Comparison of ENCODE assay signal across 8 cellular contexts in the genomic region with DNA sequence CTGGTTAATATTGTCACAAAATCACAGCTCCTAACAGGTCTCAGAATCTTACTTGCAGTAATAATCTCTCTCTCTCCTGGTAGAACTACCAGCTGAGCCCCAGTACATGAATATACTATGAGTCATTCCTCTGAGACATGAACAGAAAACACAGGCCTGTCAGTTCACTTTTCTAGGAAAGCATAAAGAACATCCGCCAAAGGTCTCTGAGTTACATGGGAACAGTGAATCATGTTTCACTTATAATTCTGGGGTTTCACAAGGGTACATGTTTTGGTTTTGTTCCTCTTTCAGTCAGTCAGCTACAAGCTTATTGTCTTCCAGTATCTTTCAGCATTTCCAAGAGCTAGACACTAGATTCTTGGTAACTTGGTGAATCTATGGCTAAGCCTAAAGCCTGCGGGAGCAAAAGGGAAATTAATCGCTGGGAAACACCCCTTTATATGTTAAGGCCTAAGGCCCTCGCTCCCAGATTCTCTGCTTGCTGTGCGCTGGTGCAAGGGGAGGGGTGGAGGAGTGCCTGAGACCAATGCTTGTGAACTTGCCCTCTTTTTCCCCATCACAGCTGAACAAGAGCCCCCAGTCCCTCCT. TPM values are rescaled to one million over a fixed set of nuclear protein-coding genes. Genes with fewer than 3 reads are reported as not detected.
DNase-seq lines count a peak whose midpoint lies in the region; ATAC-seq and TF ChIP-seq lines count a peak whose summit lies in the region.

No MANE protein-coding gene starts in this region.

- H3K36me3 ChIP-seq in lung (ENCODE audit: control insufficient read depth in 2 of 2, insufficient read depth in 2 of 2, low read length in 2 of 2) (peaks cover 32 to 39% of the 10 kb centered on the region in 2 donors), subcutaneous abdominal adipose tissue (ENCODE audit: control insufficient read depth in 5 of 5, insufficient read depth in 5 of 5, low read length in 5 of 5) (peaks cover 14 to 86% (median 64%) of the 10 kb centered on the region in 5 donors)

- H3K27me3 ChIP-seq in lung (ENCODE audit: control insufficient read depth, insufficient read depth) (no peaks in the 10 kb centered on the region), subcutaneous abdominal adipose tissue (ENCODE audit: control insufficient read depth in 5 of 5, insufficient read depth in 4 of 5, low read length in 5 of 5) (no peaks in the 10 kb centered on the region)

- no peaks in the 10 kb centered on the region for H3K9me3 ChIP-seq in lung (ENCODE audit: control insufficient read depth in 2 of 2, insufficient read depth in 1 of 2, low read length in 1 of 2)
- H3K9me3 ChIP-seq in subcutaneous abdominal adipose tissue (ENCODE audit: control insufficient read depth in 5 of 5, low read length in 5 of 5) = no peaks in the 10 kb centered on the region

- no peak overlapping the region for H3K4me3 ChIP-seq in lung
- no peak overlapping the region for H3K4me3 ChIP-seq in subcutaneous abdominal adipose tissue (ENCODE audit: low read depth in 1 of 5, low read length in 5 of 5)

- H3K4me1 ChIP-seq in lung (ENCODE audit: control insufficient read depth in 2 of 2, insufficient read depth in 2 of 2, low read length in 2 of 2) = peaks cover 2 to 4% of the 10 kb centered on the region in 2 donors
- peaks cover 7 to 38% (median 29%) of the 10 kb centered on the region in 5 donors for H3K4me1 ChIP-seq in subcutaneous abdominal adipose tissue (ENCODE audit: control insufficient read depth in 5 of 5, insufficient read depth in 5 of 5, low read length in 5 of 5)

- peak overlapping the region; percentile 81 to 85 for H3K27ac ChIP-seq in lung (ENCODE audit: low read depth in 1 of 2, low read length in 1 of 2)
- peak overlapping the region; percentile 95 for H3K27ac ChIP-seq in subcutaneous abdominal adipose tissue (ENCODE audit: low read depth, low read length)

- WGBS in lung, 2 donors = 75 to 77% methylated on average over 5 of the region's 5 CpGs

- TF ChIP-seq CTCF in lung (IDR thresholded peaks at IDR 0.05; ENCODE audit: control extremely low read depth, extremely low read depth) = no peak

- ATAC-seq in HG02973 (IDR thresholded peaks at IDR 0.05; ENCODE audit: unreplicated experiment) (peak; percentile 86), lung (ENCODE audit: insufficient read depth, low FRiP score) (peak; percentile 76)

- peak; percentile 66 for DNase-seq in activated effector memory CD4-positive, alpha-beta T cell treated with anti-CD3 and anti-CD28 coated beads, Interleukin-2, amount 50 U/mL, for 16 hours
- DNase-seq in activated effector memory CD4-positive, alpha-beta T cell treated with Interleukin-2 at 50 U/mL for 16 hours = no peak
- peak; percentile 91 for DNase-seq in RPMI7951 (ENCODE audit: low read depth)
- peak; percentile 74 for DNase-seq in brain pericyte (ENCODE audit: low read depth, low spot score)
- no peak for DNase-seq in lung (ENCODE audit: low spot score)
- DNase-seq in activated gamma-delta T cell treated with Interleukin-2 at 50 U/mL for 16 hours = no peak

- H3K9ac ChIP-seq in subcutaneous abdominal adipose tissue (ENCODE audit: low read length in 5 of 5) = peak overlapping the region in 3 of 5 donors; percentile 49 to 79 (median 64)

RNA-seq across cellular contexts. Expression of a gene that starts 31.7 kb away (rescaled TPM):
- total RNA-seq in RPMI7951 (2014; rRNA removed; shearing (Covaris generic)) = 55.3 and 78.7 TPM in 2 replicates
- 10 to 100 TPM; 60.8 to 82.4 TPM for total RNA-seq in lung
- 100 to 1,000 TPM in 1 of 2 donors, 10 to 100 TPM in 1; 58.6 to 198 TPM for polyA plus RNA-seq in lung

RNA-seq across cellular contexts. Expression of a gene that starts 44.9 kb away (rescaled TPM):
- total RNA-seq in RPMI7951 (2014; rRNA removed; shearing (Covaris generic)) = 35.9 and 37.3 TPM in 2 replicates
- 10 to 100 TPM; 51.4 to 73.6 TPM for total RNA-seq in lung
- 10 to 100 TPM; 35.4 to 45.3 TPM for polyA plus RNA-seq in lung

RNA-seq across cellular contexts. Expression of a gene that starts 56.7 kb away (rescaled TPM):
- total RNA-seq in RPMI7951 (2014; rRNA removed; shearing (Covaris generic)) = 2.0 and 2.6 TPM in 2 replicates
- 1 to 10 TPM; 1.3 TPM for total RNA-seq in lung
- 1 to 10 TPM in 1 of 2 donors, under 1 TPM in 1; 0.74 to 1.6 TPM for polyA plus RNA-seq in lung

Comparison
In these comparisons a context has a peak if more than half of its experiments do, and no peak if none do; other contexts are left out.
1. DNase-seq: peak in activated effector memory CD4-positive, alpha-beta T cell treated with anti-CD3 and anti-CD28 coated beads, Interleukin-2, amount 50 U/mL, for 16 hours (single experiment), RPMI7951 (single experiment) and brain pericyte (single experiment); none in activated effector memory CD4-positive, alpha-beta T cell treated with Interleukin-2 at 50 U/mL for 16 hours (single experiment), lung (single experiment) and activated gamma-delta T cell treated with Interleukin-2 at 50 U/mL for 16 hours (single experiment).